ENCODE assay signal across 1 cellular context in the genomic region with DNA sequence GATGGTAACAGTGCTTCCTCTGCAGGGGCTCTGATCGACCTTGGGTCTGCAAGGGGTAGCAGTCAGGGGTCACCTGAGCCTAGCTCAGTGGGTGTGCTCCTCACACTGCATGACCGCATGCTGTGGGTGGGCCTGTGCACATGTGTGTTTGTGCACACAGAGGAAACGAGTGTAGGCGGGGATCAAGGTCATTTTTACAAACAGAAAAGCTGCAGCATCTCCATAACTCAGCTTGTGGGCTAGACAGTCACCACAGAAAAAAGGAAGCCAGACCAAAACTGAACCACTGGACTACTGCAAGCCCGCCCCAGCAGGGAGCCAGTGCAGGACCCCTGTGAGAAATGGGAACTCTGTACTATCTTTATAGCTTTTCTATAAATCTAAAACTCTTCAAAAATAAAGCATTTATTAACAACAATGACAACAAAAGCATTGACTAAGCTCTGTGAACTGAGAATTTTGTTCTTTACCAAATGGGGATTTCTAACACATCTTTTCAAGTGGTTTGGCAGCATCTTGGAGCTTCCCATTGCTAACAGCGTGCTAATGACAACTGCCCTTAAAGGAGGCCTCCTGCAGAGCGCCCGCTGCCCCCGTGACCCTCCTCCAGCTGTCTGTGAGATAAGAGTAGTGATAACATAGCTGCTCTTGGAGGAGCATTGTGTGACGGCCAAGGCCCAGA.
A peak's percentile ranks its signal among the peaks of the same experiment; 100 is the strongest.
TF ChIP-seq lines count a peak whose summit lies in the region.

No MANE protein-coding gene starts in this region.

TF ChIP-seq in K562, 482 proteins besides CTCF, POLR2A, EP300 and RAD21 (continued from another document):
- TF ChIP-seq, protein P1, sequence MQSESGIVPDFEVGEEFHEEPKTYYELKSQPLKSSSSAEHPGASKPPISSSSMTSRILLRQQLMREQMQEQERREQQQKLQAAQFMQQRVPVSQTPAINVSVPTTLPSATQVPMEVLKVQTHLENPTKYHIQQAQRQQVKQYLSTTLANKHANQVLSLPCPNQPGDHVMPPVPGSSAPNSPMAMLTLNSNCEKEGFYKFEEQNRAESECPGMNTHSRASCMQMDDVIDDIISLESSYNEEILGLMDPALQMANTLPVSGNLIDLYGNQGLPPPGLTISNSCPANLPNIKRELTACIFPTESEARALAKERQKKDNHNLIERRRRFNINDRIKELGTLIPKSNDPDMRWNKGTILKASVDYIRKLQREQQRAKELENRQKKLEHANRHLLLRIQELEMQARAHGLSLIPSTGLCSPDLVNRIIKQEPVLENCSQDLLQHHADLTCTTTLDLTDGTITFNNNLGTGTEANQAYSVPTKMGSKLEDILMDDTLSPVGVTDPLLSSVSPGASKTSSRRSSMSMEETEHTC (IDR thresholded peaks at IDR 0.05), result peak; percentile 37; the same call in 1 of the 2 replicates
- no peak for TF ChIP-seq PHB (CRISPR knock-in tag; IDR thresholded peaks at IDR 0.05)
- TF ChIP-seq CTBP1 (IDR thresholded peaks at IDR 0.05; ENCODE audit: borderline replicate concordance), result peak; percentile 69; the same call in 1 of the 2 replicates
- TF ChIP-seq MTF1 (CRISPR knock-in tag; IDR thresholded peaks at IDR 0.05; ENCODE audit: borderline replicate concordance), result no peak
- TF ChIP-seq SMAD2 (IDR thresholded peaks at IDR 0.05; ENCODE audit: low read depth, low read length), result no peak
- peak in 1 of 2 experiments; percentile 77; a peak in 2 of 4 replicates for TF ChIP-seq RCOR1 (IDR thresholded peaks at IDR 0.05; ENCODE audit: borderline replicate concordance in 1 of 2, low read depth in 2 of 2, low read length in 2 of 2)
- TF ChIP-seq L3MBTL2 (IDR thresholded peaks at IDR 0.05), result peak; percentile 55
